Comparison of ENCODE assay signal across 25 cellular contexts in the genomic region with DNA sequence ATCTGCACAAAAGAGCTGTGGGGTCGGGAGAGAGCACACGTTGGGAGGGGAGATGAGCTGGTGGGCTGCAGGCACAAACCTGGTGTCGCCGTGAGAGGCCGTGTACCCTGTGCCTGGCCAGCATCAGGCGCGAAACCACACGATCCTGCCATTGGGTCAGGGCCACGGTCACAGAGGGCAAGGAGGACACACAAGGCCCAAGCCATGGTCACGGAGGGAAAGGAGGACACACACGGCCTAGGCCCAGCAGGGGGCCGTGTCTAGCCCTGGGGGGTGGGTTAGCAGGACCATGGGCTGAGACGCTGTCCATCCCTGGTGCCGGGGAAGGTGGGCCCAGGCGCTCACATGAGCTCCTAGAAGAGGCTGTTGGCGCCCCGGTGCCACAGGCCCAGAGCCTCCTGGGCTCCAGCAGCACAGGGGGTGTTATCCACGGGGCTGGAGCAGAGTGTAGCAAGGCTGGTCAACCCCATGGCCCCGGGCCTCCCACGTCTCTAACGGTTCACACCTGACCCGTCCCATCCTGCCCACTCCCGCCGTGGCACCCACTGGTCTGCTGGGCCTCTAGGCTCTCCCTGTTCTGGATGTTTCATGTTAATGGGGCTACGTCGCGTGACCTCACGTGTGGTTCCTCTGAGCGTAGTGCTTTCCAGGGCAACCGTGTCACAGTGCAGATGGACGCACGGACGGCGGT. TPM values are rescaled to one million over a fixed set of nuclear protein-coding genes. Genes with fewer than 3 reads are reported as not detected.
"Had no signal": no experiment of that assay in that cellular context is flagged by ENCODE, and none has a peak within 500 bp of the region (broad histone marks: within the 10 kb centered on the region; RNA-seq: fewer than 3 reads in every experiment).

No MANE protein-coding gene starts in this region.

- H3K36me3 Mint-ChIP-seq: natural killer cell treated with Interleukin-12 subunit alpha and Interleukin-12 subunit beta and Interleukin-15 and Interleukin-18, amount 100 ng/mL, for 72 hours had no signal

- FAIRE-seq: keratinocyte had no signal

- ATAC-seq: effector memory CD8-positive, alpha-beta T cell; gastroesophageal sphincter; left cardiac atrium; left ventricle myocardium superior; natural killer cell treated with Interleukin-12 subunit alpha and Interleukin-12 subunit beta and Interleukin-15 and Interleukin-18, amount 100 ng/mL, for 72 hours; psoas muscle; upper lobe of right lung had no signal

- H3K27me3 Mint-ChIP-seq: dendritic cell treated with granulocyte-macrophage colony-stimulating factor and Interleukin-4, amounts not matched to agents 40 ng/mL and 50 ng/mL, for 4 days; effector memory CD8-positive, alpha-beta T cell; natural killer cell treated with Interleukin-12 subunit alpha and Interleukin-12 subunit beta and Interleukin-15 and Interleukin-18, amount 100 ng/mL, for 72 hours had no signal

- H3K4me3 ChIP-seq: esophagus squamous epithelium, gastroesophageal sphincter, lung, psoas muscle, sigmoid colon, skin epidermis, tibial artery, upper lobe of right lung had no signal

- DNase-seq: effector memory CD8-positive, alpha-beta T cell; esophagus squamous epithelium; foreskin fibroblast; glutamatergic neuron; left cardiac atrium; left ventricle myocardium superior; mesenchymal stem cell; midbrain; psoas muscle; sigmoid colon; stimulated activated CD4-positive, alpha-beta T cell treated with anti-CD3 and anti-CD28 coated beads, Interleukin-2, amount 100 ng/mL, for 24 hours; stimulated activated CD4-positive, alpha-beta T cell treated with anti-CD3 and anti-CD28 coated beads, Interleukin-4, amount 100 ng/mL, for 4 hours; stimulated activated naive CD4-positive, alpha-beta T cell treated with Interleukin-2 at 50 U/mL for 16 hours; tibial artery; upper lobe of right lung had no signal

- H3K9me3 Mint-ChIP-seq: dendritic cell treated with granulocyte-macrophage colony-stimulating factor and Interleukin-4, amounts not matched to agents 40 ng/mL and 50 ng/mL, for 4 days; effector memory CD8-positive, alpha-beta T cell; natural killer cell treated with Interleukin-12 subunit alpha and Interleukin-12 subunit beta and Interleukin-15 and Interleukin-18, amount 100 ng/mL, for 72 hours had no signal

- H3K4me3 Mint-ChIP-seq: dendritic cell treated with granulocyte-macrophage colony-stimulating factor and Interleukin-4, amounts not matched to agents 40 ng/mL and 50 ng/mL, for 4 days; effector memory CD8-positive, alpha-beta T cell; natural killer cell treated with Interleukin-12 subunit alpha and Interleukin-12 subunit beta and Interleukin-15 and Interleukin-18, amount 100 ng/mL, for 72 hours had no signal

- H3K27ac Mint-ChIP-seq: dendritic cell treated with granulocyte-macrophage colony-stimulating factor and Interleukin-4, amounts not matched to agents 40 ng/mL and 50 ng/mL, for 4 days; natural killer cell treated with Interleukin-12 subunit alpha and Interleukin-12 subunit beta and Interleukin-15 and Interleukin-18, amount 100 ng/mL, for 72 hours had no signal

- H3K27ac ChIP-seq: esophagus squamous epithelium, gastroesophageal sphincter, neutrophil, psoas muscle, sigmoid colon, skin epidermis, tibial artery, upper lobe of right lung had no signal

- H3K27me3 ChIP-seq: esophagus squamous epithelium, gastroesophageal sphincter, neutrophil, sigmoid colon, tibial artery, upper lobe of right lung had no signal

- H3K4me1 ChIP-seq: esophagus squamous epithelium, gastroesophageal sphincter, psoas muscle, sigmoid colon, tibial artery, upper lobe of right lung had no signal

- H3K9me3 ChIP-seq: esophagus squamous epithelium, gastroesophageal sphincter, neutrophil, psoas muscle, sigmoid colon, tibial artery, upper lobe of right lung had no signal

RNA-seq across cellular contexts. Expression of gene CCDC154, which starts 7.5 kb away (rescaled TPM):
- total RNA-seq: epithelial cell of proximal tubule, gastroesophageal sphincter had no signal

RNA-seq across cellular contexts. Expression of gene PERCC1, which starts 21.0 kb away (rescaled TPM):
- total RNA-seq: epithelial cell of proximal tubule, esophagus squamous epithelium, left cardiac atrium, osteoblast, psoas muscle, sigmoid colon, temporal lobe, upper lobe of right lung had no signal
- polyA plus RNA-seq: keratinocyte had no signal

RNA-seq across cellular contexts. Expression of gene PTX4, which starts 36.9 kb away (rescaled TPM):
- total RNA-seq: epithelial cell of proximal tubule, esophagus squamous epithelium, left ventricle myocardium superior, osteoblast, sigmoid colon, temporal lobe, upper lobe of right lung had no signal
- polyA plus RNA-seq: keratinocyte, sigmoid colon had no signal
